30 cellular contexts compared by ENCODE assay signal in the genomic region with DNA sequence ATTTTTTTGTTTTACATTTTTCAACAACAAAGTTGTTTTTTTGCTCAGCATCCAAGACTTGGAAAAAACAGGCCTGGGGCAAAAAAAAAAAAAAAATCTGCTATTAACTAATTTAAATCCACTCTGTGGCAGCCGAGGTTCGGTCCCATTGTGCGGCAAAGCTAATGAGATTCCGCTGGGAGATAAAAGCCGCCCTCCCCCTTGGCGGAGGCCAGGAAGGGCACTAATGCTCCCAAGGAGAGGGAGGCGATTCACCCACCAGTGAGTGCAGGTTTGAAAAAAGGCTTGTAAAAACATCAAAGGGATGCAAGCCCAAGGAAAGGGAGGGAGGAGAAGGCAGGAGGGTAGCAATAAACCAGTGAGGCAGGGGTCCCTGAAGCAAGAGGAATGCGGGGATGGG.
DNase-seq lines count a peak whose midpoint lies in the region; ATAC-seq and TF ChIP-seq lines count a peak whose summit lies in the region.
"Had no signal": no experiment of that assay in that cellular context is flagged by ENCODE, and none has a peak within 500 bp of the region (broad histone marks: within the 10 kb centered on the region; RNA-seq: fewer than 3 reads in every experiment).

No MANE protein-coding gene starts in this region.

- no peaks in the 10 kb centered on the region for H3K36me3 Mint-ChIP-seq in WTC11
- H3K36me3 Mint-ChIP-seq: natural killer cell treated with Interleukin-12 subunit alpha and Interleukin-12 subunit beta and Interleukin-15 and Interleukin-18, amount 100 ng/mL, for 72 hours had no signal

- CTCF ChIA-PET in WTC11 (lab: Charles Lee): interaction anchor here (0.7 to 2.2 kb wide), 4 partner anchors 13 to 367 kb away, joined by 3 to 12 read pairs (median 6); no protein-coding TSS in a partner anchor

- peaks cover 19% of the 10 kb centered on the region for H3K4me1 Mint-ChIP-seq in WTC11
- H3K4me1 Mint-ChIP-seq: stimulated activated naive CD8-positive, alpha-beta T cell treated with anti-CD3 and anti-CD28 coated beads, Interleukin-15, amount 100 ng/mL, for 72 hours had no signal

- in situ Hi-C loops in GM13977 (cut with MboI; ENCODE audit: low pct_unique_long_range_greater_than_20kb, low sequenced_read_pairs, unreplicated experiment): no loop called here

- H3K4me1 ChIP-seq in HUES48 (ENCODE audit: control insufficient read depth, insufficient read depth, low read length): peaks cover 13% of the 10 kb centered on the region
- H3K4me1 ChIP-seq in ovary (ENCODE audit: insufficient read depth): no peaks in the 10 kb centered on the region
- H3K4me1 ChIP-seq: colonic mucosa, pancreas had no signal

- no peak overlapping the region for H3K9ac ChIP-seq in HUES48 (ENCODE audit: low read depth, low read length)

- peak overlapping the region; percentile 7; the same call in 1 of the 2 replicates for H3K4me3 Mint-ChIP-seq in WTC11
- H3K4me3 Mint-ChIP-seq: activated naive CD8-positive, alpha-beta T cell; natural killer cell treated with Interleukin-12 subunit alpha and Interleukin-12 subunit beta and Interleukin-15 and Interleukin-18, amount 100 ng/mL, for 72 hours; stimulated activated naive CD8-positive, alpha-beta T cell treated with anti-CD3 and anti-CD28 coated beads, Interleukin-15, amount 100 ng/mL, for 72 hours had no signal

- no peak for TF ChIP-seq CTCF in WTC11 (IDR thresholded peaks at IDR 0.05)
- TF ChIP-seq CTCF in ovary (IDR thresholded peaks at IDR 0.05): no peak
- TF ChIP-seq CTCF in GM13977 (IDR thresholded peaks at IDR 0.05; ENCODE audit: extremely low read depth, insufficient read depth, missing control alignments): no peak

- H3K27me3 ChIP-seq in HUES48 (ENCODE audit: control insufficient read depth, insufficient read depth, low read length) (no peaks in the 10 kb centered on the region), ovary (no peaks in the 10 kb centered on the region)
- H3K27me3 ChIP-seq: cardiac muscle cell, colonic mucosa, MG63, pancreas had no signal

- DNase-seq in WTC11 (ENCODE audit: low spot score): peak; percentile 44
- DNase-seq in iPS-NIHi11 (ENCODE audit: low spot score): peak; percentile 74
- peak; percentile 54 for DNase-seq in posterior vena cava (ENCODE audit: low spot score)
- DNase-seq in ovary: no peak
- no peak for DNase-seq in GM13977 (ENCODE audit: low spot score)
- DNase-seq in putamen (ENCODE audit: low spot score): no peak
- DNase-seq: activated CD4-positive, alpha-beta T cell treated with anti-CD3 and anti-CD28 coated beads for 48 hours; activated effector memory CD4-positive, alpha-beta T cell treated with Interleukin-2 at 50 U/mL for 16 hours; colonic mucosa; DMS79; effector memory CD4-positive, alpha-beta T cell; GDM1; KG1; kidney glomerular epithelial cell; NCI-H2029; NCI-H226; NCI-H69; SHP77 treated with DMSO at 0.1 percent for 48 hours; small intestine; stimulated activated naive CD8-positive, alpha-beta T cell treated with anti-CD3 and anti-CD28 coated beads, Interleukin-15, amount 100 ng/mL, for 72 hours; SW 1271 had no signal

- WGBS in ovary, 3 donors: 79 to 85% (median 84%) methylated on average over 8 of the region's 8 CpGs

- H3K36me3 ChIP-seq in HUES48 (ENCODE audit: control insufficient read depth, insufficient read depth, low read length): no peaks in the 10 kb centered on the region
- no peaks in the 10 kb centered on the region for H3K36me3 ChIP-seq in ovary
- H3K36me3 ChIP-seq: cardiac muscle cell, colonic mucosa, MG63, pancreas, thoracic aorta had no signal

- H3K4me3 ChIP-seq in HUES48 (ENCODE audit: low read depth, low read length) (no peak overlapping the region), ovary (no peak overlapping the region)
- H3K4me3 ChIP-seq: cardiac muscle cell, colonic mucosa, lung, MG63, pancreas, thoracic aorta had no signal

- ATAC-seq in WTC11: peak; percentile 73
- ATAC-seq in HG03025 (IDR thresholded peaks at IDR 0.05; ENCODE audit: low FRiP score, unreplicated experiment): no peak
- ATAC-seq: natural killer cell treated with Interleukin-12 subunit alpha and Interleukin-12 subunit beta and Interleukin-15 and Interleukin-18, amount 100 ng/mL, for 72 hours; pancreas; stimulated activated naive CD8-positive, alpha-beta T cell treated with anti-CD3 and anti-CD28 coated beads, Interleukin-15, amount 100 ng/mL, for 72 hours had no signal

- no peak for TF ChIP-seq EP300 in ovary (IDR thresholded peaks at IDR 0.05)

- intact Hi-C loops in posterior vena cava (cut with DNase I) (no loop called here), ovary (cut with DNase I) (no loop called here)

- H3K27ac ChIP-seq in HUES48 (ENCODE audit: low read depth, low read length) (peak overlapping the region; percentile 2), ovary (no peak overlapping the region)
- H3K27ac ChIP-seq: cardiac muscle cell, colonic mucosa, pancreas, thoracic aorta had no signal

- no peak overlapping the region for H3K27ac Mint-ChIP-seq in WTC11
- H3K27ac Mint-ChIP-seq: activated naive CD8-positive, alpha-beta T cell; natural killer cell treated with Interleukin-12 subunit alpha and Interleukin-12 subunit beta and Interleukin-15 and Interleukin-18, amount 100 ng/mL, for 72 hours had no signal

- POLR2A ChIA-PET in WTC11 (lab: Charles Lee): no interaction called here

- H3K9me3 ChIP-seq in HUES48 (ENCODE audit: control insufficient read depth, insufficient read depth, low read length): no peaks in the 10 kb centered on the region
- H3K9me3 ChIP-seq in ovary: no peaks in the 10 kb centered on the region
- H3K9me3 ChIP-seq: colonic mucosa, MG63, pancreas, thoracic aorta had no signal

- H3K27me3 Mint-ChIP-seq in WTC11 (ENCODE audit: low read depth): no peaks in the 10 kb centered on the region
- H3K27me3 Mint-ChIP-seq: activated naive CD8-positive, alpha-beta T cell; natural killer cell treated with Interleukin-12 subunit alpha and Interleukin-12 subunit beta and Interleukin-15 and Interleukin-18, amount 100 ng/mL, for 72 hours; stimulated activated naive CD8-positive, alpha-beta T cell treated with anti-CD3 and anti-CD28 coated beads, Interleukin-15, amount 100 ng/mL, for 72 hours had no signal

- no peaks in the 10 kb centered on the region for H3K9me3 Mint-ChIP-seq in WTC11
- H3K9me3 Mint-ChIP-seq: natural killer cell treated with Interleukin-12 subunit alpha and Interleukin-12 subunit beta and Interleukin-15 and Interleukin-18, amount 100 ng/mL, for 72 hours; stimulated activated naive CD8-positive, alpha-beta T cell treated with anti-CD3 and anti-CD28 coated beads, Interleukin-15, amount 100 ng/mL, for 72 hours had no signal

- TF ChIP-seq POLR2A in ovary (IDR thresholded peaks at IDR 0.05): no peak

TF ChIP-seq in WTC11, 78 proteins besides CTCF, POLR2A, EP300 and RAD21:
- TF ChIP-seq SP1 (CRISPR knock-in tag; conservative IDR thresholded peaks at IDR 0.05): 0 out of 2 replicates have a peak, but pooled peaks have one; percentile 37
- TF ChIP-seq STAT6 (CRISPR knock-in tag; conservative IDR thresholded peaks at IDR 0.05; ENCODE audit: low read depth): no peak

Comparison
In these comparisons a context has a peak if more than half of its experiments do, and no peak if none do; other contexts are left out.
1. DNase-seq: peak in WTC11 (single experiment), iPS-NIHi11 (single experiment) and posterior vena cava (single experiment); none in ovary (0 of 5), GM13977 (single experiment) and putamen (single experiment).